19 cellular contexts compared by ENCODE assay signal in genomic region chr10:11541296-11541695, GRCh38.
DNase-seq lines count a peak whose midpoint lies in the region; ATAC-seq and TF ChIP-seq lines count a peak whose summit lies in the region.
"Had no signal": no experiment of that assay in that cellular context is flagged by ENCODE, and none has a peak within 500 bp of the region (broad histone marks: within the 10 kb centered on the region; RNA-seq: fewer than 3 reads in every experiment).

No MANE protein-coding gene starts in this region.

- no peaks in the 10 kb centered on the region for H3K27me3 Mint-ChIP-seq in mesothelial cell of epicardium (ENCODE audit: low read depth)

- DNase-seq in NCI-H1436 (lab: John Stamatoyannopoulos, UW) (peak; percentile 2), NCI-H1436 treated with DMSO at 0.1 percent for 48 hours (lab: John Stamatoyannopoulos, UW) (no peak), Karpas-422 (no peak), mesothelial cell of epicardium (ENCODE audit: low spot score in 2 of 2, unreplicated experiment in 2 of 2) (no peak), RWPE1 (ENCODE audit: low spot score) (no peak)
- DNase-seq in stimulated activated naive CD8-positive, alpha-beta T cell treated with anti-CD3 and anti-CD28 coated beads, Interleukin-15, Interleukin-2, amounts not matched to agents 100 U/mL and 50 U/mL, for 24 hours = no peak
- DNase-seq: C1 segment of cervical spinal cord; Calu3; CD4-positive, alpha-beta memory T cell; COR-L47; DMS79; EL; GDM1; H9; HFFc6 had no signal

- H3K27ac ChIP-seq in Karpas-422 (ENCODE audit: low read length) = peak overlapping the region; percentile 50
- no peak overlapping the region for H3K27ac ChIP-seq in RWPE1

- TF ChIP-seq CTCF in mesothelial cell of epicardium (IDR thresholded peaks at IDR 0.05; ENCODE audit: unreplicated experiment) (no peak), RWPE1 (conservative IDR thresholded peaks at IDR 0.05; ENCODE audit: low read depth) (no peak)

- no peaks in the 10 kb centered on the region for H3K9me3 ChIP-seq in Karpas-422 (ENCODE audit: low read length)

- H2AFZ ChIP-seq in Karpas-422 (ENCODE audit: low read length) = no peak overlapping the region
- H2AFZ ChIP-seq: GM23338 had no signal

- ATAC-seq in stimulated activated naive CD8-positive, alpha-beta T cell treated with anti-CD3 and anti-CD28 coated beads, Interleukin-15, Interleukin-2, amounts not matched to agents 100 U/mL and 50 U/mL, for 24 hours = no peak
- ATAC-seq in GM18858 (IDR thresholded peaks at IDR 0.05; ENCODE audit: unreplicated experiment) = no peak
- ATAC-seq: GM12878, GM23338, HCT116 had no signal

- peaks cover 20% of the 10 kb centered on the region for H3K4me1 Mint-ChIP-seq in mesothelial cell of epicardium
- H3K4me1 Mint-ChIP-seq: CD4-positive, alpha-beta memory T cell had no signal

- H3K4me2 ChIP-seq in Karpas-422 (ENCODE audit: low read depth, low read length, poor library complexity, severe bottlenecking) = peak overlapping the region; percentile 10
- H3K4me2 ChIP-seq: GM23338 had no signal

- no peak overlapping the region for H3K9ac ChIP-seq in Karpas-422 (ENCODE audit: low read length)

- H3K9me3 Mint-ChIP-seq in mesothelial cell of epicardium = no peaks in the 10 kb centered on the region
- H3K9me3 Mint-ChIP-seq: CD4-positive, alpha-beta memory T cell; GM23338; H9; HFFc6 had no signal

- peaks cover 10% of the 10 kb centered on the region; the same call in 1 of the 2 replicates for H4K20me1 ChIP-seq in Karpas-422 (ENCODE audit: insufficient read depth, low read depth, low read length)

- peak overlapping the region; percentile 10 for H3K27ac Mint-ChIP-seq in mesothelial cell of epicardium
- H3K27ac Mint-ChIP-seq: CD4-positive, alpha-beta memory T cell; GM23338; H9; HFFc6 had no signal

- H3K36me3 Mint-ChIP-seq in mesothelial cell of epicardium = no peaks in the 10 kb centered on the region
- H3K36me3 Mint-ChIP-seq: CD4-positive, alpha-beta memory T cell had no signal

- H3K27me3 ChIP-seq in Karpas-422 (ENCODE audit: low read length) = no peaks in the 10 kb centered on the region

- H3K79me2 ChIP-seq in Karpas-422 (ENCODE audit: low read length) = peaks cover 93% of the 10 kb centered on the region

- H3K9me2 ChIP-seq in Karpas-422 (replicated peaks; ENCODE audit: insufficient read depth, low read length) = no peaks in the 10 kb centered on the region

- H3K4me3 Mint-ChIP-seq in mesothelial cell of epicardium = no peak overlapping the region
- H3K4me3 Mint-ChIP-seq: CD4-positive, alpha-beta memory T cell; GM23338; H9; HFFc6 had no signal

- CTCF ChIA-PET in RWPE1 (lab: Yijun Ruan, JAX) = interaction anchor here (0.7 kb wide), 1 partner anchor 25 kb away, joined by 3 read pairs; no protein-coding TSS in a partner anchor

- peaks cover 76% of the 10 kb centered on the region for H3K4me1 ChIP-seq in Karpas-422 (ENCODE audit: low read length)

- no peak overlapping the region for H3K4me3 ChIP-seq in Karpas-422 (ENCODE audit: low read length)
- H3K4me3 ChIP-seq: GM12878, GM23338 had no signal

- no peaks in the 10 kb centered on the region for H3K36me3 ChIP-seq in Karpas-422 (ENCODE audit: insufficient read depth, low read length)

- POLR2A ChIA-PET in RWPE1 (lab: Yijun Ruan, JAX; ENCODE audit: low non-redundant PET) = no interaction called here
